ENCODE assay signal across 21 cellular contexts in the genomic region with DNA sequence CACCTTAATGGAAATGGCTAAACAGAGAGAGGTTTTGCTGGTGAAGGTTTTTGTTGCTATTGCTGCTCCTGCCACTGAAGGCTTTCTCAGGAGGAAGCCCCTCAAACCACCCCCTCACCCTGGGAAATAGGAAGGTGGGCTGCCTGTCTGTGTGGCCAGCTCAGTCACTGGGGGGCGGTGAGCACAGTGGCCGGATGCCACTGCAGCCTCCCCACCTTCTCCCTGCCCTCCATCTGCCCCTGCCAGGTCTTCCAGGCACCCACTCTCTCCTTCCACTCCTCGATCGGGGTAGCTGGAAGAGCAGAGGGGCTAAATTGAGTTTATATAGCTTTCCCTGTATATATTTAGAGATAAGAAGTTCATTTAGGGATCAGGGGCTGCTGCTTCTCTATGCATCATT.
DNase-seq lines count a peak whose midpoint lies in the region; ATAC-seq and TF ChIP-seq lines count a peak whose summit lies in the region.
"Had no signal": no experiment of that assay in that cellular context is flagged by ENCODE, and none has a peak within 500 bp of the region (broad histone marks: within the 10 kb centered on the region; RNA-seq: fewer than 3 reads in every experiment).

No MANE protein-coding gene starts in this region.

- POLR2A ChIA-PET in HEK293 (lab: Yijun Ruan, JAX): no interaction called here

- H3K4me1 ChIP-seq in HEK293 (ENCODE audit: control insufficient read depth, insufficient read depth, low read length): no peaks in the 10 kb centered on the region

- no peaks in the 10 kb centered on the region for H3K9me3 ChIP-seq in HEK293 (ENCODE audit: control insufficient read depth, insufficient read depth, low read depth, low read length)
- H3K9me3 ChIP-seq: HAP-1 had no signal

- no peak overlapping the region for H3K27ac ChIP-seq in HEK293 (ENCODE audit: extremely low read depth, low read depth, low read length)
- H3K27ac ChIP-seq: GM23248, HL-60 had no signal

- no peak overlapping the region for H3K4me3 ChIP-seq in HEK293 (ENCODE audit: low read depth, low read length)
- H3K4me3 ChIP-seq: GM23248, HAP-1, K562 had no signal

- CTCF ChIA-PET in HEK293 (lab: Yijun Ruan, JAX): interaction anchor here (0.6 to 3.6 kb wide), 7 partner anchors 16 to 717 kb away, joined by 3 to 33 read pairs (median 3); no protein-coding TSS in a partner anchor

- DNase-seq in activated CD8-positive, alpha-beta memory T cell treated with anti-CD3 and anti-CD28 coated beads for 24 hours: peak; percentile 26
- DNase-seq in activated CD8-positive, alpha-beta memory T cell treated with anti-CD3 and anti-CD28 coated beads, Interleukin-2, amount 50 U/mL, for 4 hours: no peak
- DNase-seq in GM03348 (ENCODE audit: low spot score) (peak; percentile 4), medulla oblongata (ENCODE audit: extremely low spot score) (no peak), NCI-H82 treated with DMSO at 0.1 percent for 48 hours (lab: John Stamatoyannopoulos, UW; ENCODE audit: unreplicated experiment) (no peak)
- DNase-seq: ACHN, C1 segment of cervical spinal cord, DMS153, GF-D8, GM23248, NCI-H1092, NCI-H1436, NCI-H2029, NCI-H345, NCI-H774 had no signal

- no peak for TF ChIP-seq CTCF in HEK293 (tag by site-specific recombination; IDR thresholded peaks at IDR 0.05)

- ATAC-seq in activated CD4-positive, CD25-positive, alpha-beta regulatory T cell treated with anti-CD3 and anti-CD28 coated beads, Interleukin-2, amount 50 U/mL, for 24 hours: no peak
- ATAC-seq: CD8-positive, alpha-beta T cell; K562 had no signal

- no peaks in the 10 kb centered on the region for H3K36me3 ChIP-seq in HEK293 (ENCODE audit: control insufficient read depth in 2 of 2, insufficient read depth in 1 of 2, low read length in 2 of 2)
- H3K36me3 ChIP-seq: HAP-1 had no signal

TF ChIP-seq in HEK293, 187 proteins besides CTCF, POLR2A, EP300 and RAD21:
- no peak for TF ChIP-seq ZBTB17 (tag by site-specific recombination; IDR thresholded peaks at IDR 0.05)
- no peak for TF ChIP-seq KLF7 (tag by site-specific recombination; IDR thresholded peaks at IDR 0.05; ENCODE audit: borderline replicate concordance)
- peak; percentile 36 for TF ChIP-seq ZNF341 (tag by site-specific recombination; IDR thresholded peaks at IDR 0.05; ENCODE audit: low read depth)
- TF ChIP-seq OSR2 (tag by site-specific recombination; IDR thresholded peaks at IDR 0.05): 0 out of 2 replicates have a peak, but pooled peaks have one; percentile 15

Comparison
In these comparisons a context has a peak if more than half of its experiments do, and no peak if none do; other contexts are left out.
1. DNase-seq: peak in activated CD8-positive, alpha-beta memory T cell treated with anti-CD3 and anti-CD28 coated beads for 24 hours (single experiment) and GM03348 (single experiment); none in activated CD8-positive, alpha-beta memory T cell treated with anti-CD3 and anti-CD28 coated beads, Interleukin-2, amount 50 U/mL, for 4 hours (single experiment), medulla oblongata (single experiment) and NCI-H82 treated with DMSO at 0.1 percent for 48 hours (single experiment).